ENCODE assay signal across 1 cellular context in genomic region chr5:87150630-87151029, GRCh38.
TF ChIP-seq lines count a peak whose summit lies in the region.

No MANE protein-coding gene starts in this region.

TF ChIP-seq in endothelial cell of umbilical vein, 7 proteins besides CTCF, POLR2A, EP300 and RAD21:
- TF ChIP-seq FOS (IDR thresholded peaks at IDR 0.05; ENCODE audit: borderline replicate concordance, insufficient read depth, low read length), result no peak
TF ChIP-seq in endothelial cell of umbilical vein: peak in this region for 0.
